15 cellular contexts compared by ENCODE assay signal in the genomic region with DNA sequence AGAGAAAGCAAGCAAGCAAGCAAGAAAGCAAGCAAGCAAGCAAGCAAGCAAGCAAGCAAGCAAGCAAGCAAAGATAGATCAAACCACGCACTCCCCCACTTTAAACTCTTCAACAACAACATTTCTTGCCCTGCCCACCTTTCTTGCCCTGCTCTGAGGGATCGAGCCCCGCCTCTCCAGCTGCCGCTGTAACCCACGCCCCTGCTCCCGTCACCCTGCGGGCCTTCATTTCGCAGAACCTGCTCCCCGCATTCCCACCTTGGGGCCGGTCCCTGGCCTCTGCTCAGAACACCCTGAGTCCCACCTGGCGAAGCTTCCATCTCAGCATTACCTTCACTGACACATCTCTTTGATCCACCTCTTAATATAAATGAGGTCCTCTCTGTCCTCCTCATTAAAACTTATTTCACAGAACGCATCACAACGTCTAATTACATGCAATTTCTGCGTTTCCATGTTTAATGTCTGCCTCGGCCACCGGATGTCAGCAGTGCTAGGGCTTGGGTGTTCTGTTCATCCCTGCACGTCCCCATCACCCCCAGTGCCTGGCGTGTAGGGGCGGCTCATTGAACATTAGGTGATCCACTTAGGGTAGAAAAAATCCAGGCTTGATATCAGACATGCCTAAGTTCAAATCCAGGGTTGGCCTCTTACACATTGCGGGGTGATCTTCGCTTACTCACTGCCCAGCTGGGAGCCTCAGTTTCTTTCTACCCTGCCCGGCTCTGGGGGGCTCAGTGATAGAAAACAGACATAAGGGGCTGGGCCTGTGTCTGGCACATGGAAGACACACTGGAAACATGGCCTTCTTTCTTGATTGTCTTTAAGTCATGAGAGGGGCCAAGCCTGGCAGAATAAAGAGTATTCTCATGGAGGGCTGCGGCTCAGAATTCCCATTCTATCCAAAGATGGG.
DNase-seq lines count a peak whose midpoint lies in the region; ATAC-seq and TF ChIP-seq lines count a peak whose summit lies in the region.
"Had no signal": no experiment of that assay in that cellular context is flagged by ENCODE, and none has a peak within 500 bp of the region (broad histone marks: within the 10 kb centered on the region; RNA-seq: fewer than 3 reads in every experiment).

No MANE protein-coding gene starts in this region.

- H3K27me3 ChIP-seq in cardiac muscle cell (no peaks in the 10 kb centered on the region), left ventricle myocardium inferior (ENCODE audit: low read depth) (no peaks in the 10 kb centered on the region), uterus (no peaks in the 10 kb centered on the region)

- intact Hi-C loops in left ventricle myocardium inferior (cut with micrococcal nuclease) = no loop called here
- intact Hi-C loops in head of caudate nucleus (cut with DNase I) = no loop called here
- intact Hi-C loops in uterus (cut with DNase I; ENCODE audit: low total_unique reads) = no loop called here

- TF ChIP-seq CTCF in cardiac muscle cell (IDR thresholded peaks at IDR 0.05; ENCODE audit: low read depth, low read length) = peak; percentile 14
- TF ChIP-seq CTCF in left ventricle myocardium inferior (IDR thresholded peaks at IDR 0.05; ENCODE audit: borderline replicate concordance) = no peak
- TF ChIP-seq CTCF in VCaP (conservative IDR thresholded peaks at IDR 0.05) = peak; percentile 28; the same call in 1 of the 2 replicates
- TF ChIP-seq CTCF in uterus (IDR thresholded peaks at IDR 0.05) = no peak

- no peak overlapping the region for H3K4me3 ChIP-seq in cardiac muscle cell
- no peak overlapping the region for H3K4me3 ChIP-seq in left ventricle myocardium inferior
- H3K4me3 ChIP-seq in uterus = no peak overlapping the region

- peak in 1 of 2 donors; percentile 14 for DNase-seq in cardiac muscle cell (ENCODE audit: low read depth in 1 of 2, low spot score in 1 of 2)
- no peak for DNase-seq in left ventricle myocardium inferior
- DNase-seq in head of caudate nucleus = peak in 30 of 42 donors; percentile 7 to 84 (median 56)
- peak; percentile 13 to 16 for DNase-seq in uterus
- DNase-seq in COR-L47 (lab: John Stamatoyannopoulos, UW) = no peak
- DNase-seq in SHP77 (lab: John Stamatoyannopoulos, UW) = no peak
- DNase-seq: activated CD4-positive, alpha-beta T cell treated with anti-CD3 and anti-CD28 coated beads, Interleukin-2, amount 10 ng/mL, durations not matched to agents 7 days and 5 days; activated gamma-delta T cell; DND-41; NCI-H1417 treated with DMSO at 0.1 percent for 48 hours; NCI-H510A; posterior cingulate gyrus; RPMI8226 had no signal

- H3K9me3 ChIP-seq in cardiac muscle cell (ENCODE audit: low read depth) (no peaks in the 10 kb centered on the region), left ventricle myocardium inferior (replicated peaks) (no peaks in the 10 kb centered on the region), uterus (no peaks in the 10 kb centered on the region)

- no peaks in the 10 kb centered on the region for H3K36me3 ChIP-seq in cardiac muscle cell
- no peaks in the 10 kb centered on the region for H3K36me3 ChIP-seq in left ventricle myocardium inferior
- no peaks in the 10 kb centered on the region for H3K36me3 ChIP-seq in uterus

- H3K4me1 ChIP-seq in cardiac muscle cell (ENCODE audit: low read depth) (peaks cover 12% of the 10 kb centered on the region), left ventricle myocardium inferior (peaks cover 12% of the 10 kb centered on the region), uterus (peaks cover 0 to 14% of the 10 kb centered on the region in 2 donors)

- no peak for TF ChIP-seq POLR2A in uterus (IDR thresholded peaks at IDR 0.05)

- H3K27ac ChIP-seq in cardiac muscle cell (no peak overlapping the region), left ventricle myocardium inferior (replicated peaks) (no peak overlapping the region), VCaP (no peak overlapping the region), uterus (peak overlapping the region; percentile 68 to 78)

- no peak for ATAC-seq in HG03460 (IDR thresholded peaks at IDR 0.05; ENCODE audit: unreplicated experiment)

Comparison
In these comparisons a context has a peak if more than half of its experiments do, and no peak if none do; other contexts are left out.
1. CTCF ChIP-seq: peak in cardiac muscle cell (single experiment) and VCaP (single experiment); none in left ventricle myocardium inferior (single experiment) and uterus (0 of 4).
2. DNase-seq: peak in head of caudate nucleus (30 of 42) and uterus (2 of 2); none in left ventricle myocardium inferior (single experiment), COR-L47 (single experiment) and SHP77 (0 of 2).
3. H3K27ac ChIP-seq: peak in uterus (2 of 2); none in cardiac muscle cell (single experiment), left ventricle myocardium inferior (single experiment) and VCaP (single experiment).